Comparison of ENCODE assay signal across 36 cellular contexts in genomic region chr4:23355263-23355662, GRCh38.
"Had no signal": no experiment of that assay in that cellular context is flagged by ENCODE, and none has a peak within 500 bp of the region (broad histone marks: within the 10 kb centered on the region; RNA-seq: fewer than 3 reads in every experiment).

No MANE protein-coding gene starts in this region.

- ATAC-seq: activated CD8-positive, alpha-beta T cell treated with anti-CD3 and anti-CD28 coated beads for 36 hours; activated naive CD8-positive, alpha-beta T cell treated with anti-CD3 and anti-CD28 coated beads, Interleukin-2, amount 50 U/mL, for 24 hours had no signal

- H3K9me3 ChIP-seq: ascending aorta had no signal

- H3K4me1 ChIP-seq: ascending aorta had no signal

- H3K4me1 Mint-ChIP-seq: activated B cell treated with CpG ODN at 0.5 μM for 24 hours; activated CD4-positive, alpha-beta T cell treated with anti-CD3 and anti-CD28 coated beads, Interleukin-2, amount 10 ng/mL, durations not matched to agents 24 days and 14 days; activated naive CD4-positive, alpha-beta T cell treated with anti-CD3 and anti-CD28 coated beads, Interleukin-2, amount 10 ng/mL, durations not matched to agents 7 days and 5 days; activated naive CD4-positive, alpha-beta T cell treated with anti-CD3 and anti-CD28 coated beads, Interleukin-2, amount 50 U/mL, for 24 hours; activated naive CD8-positive, alpha-beta T cell treated with anti-CD3 and anti-CD28 coated beads, Interleukin-2, amount 10 ng/mL, durations not matched to agents 7 days and 5 days; activated naive CD8-positive, alpha-beta T cell treated with anti-CD3 and anti-CD28 coated beads, Interleukin-2, amount 50 U/mL, for 24 hours; brain; central memory CD8-positive, alpha-beta T cell had no signal

- FAIRE-seq: bronchial epithelial cell, TTC549 had no signal

- H3K36me3 Mint-ChIP-seq: activated CD4-positive, alpha-beta memory T cell treated with anti-CD3 and anti-CD28 coated beads for 36 hours; activated naive CD4-positive, alpha-beta T cell treated with anti-CD3 and anti-CD28 coated beads, Interleukin-2, amount 10 ng/mL, durations not matched to agents 7 days and 5 days; activated naive CD4-positive, alpha-beta T cell treated with anti-CD3 and anti-CD28 coated beads, Interleukin-2, amount 50 U/mL, for 24 hours; activated naive CD8-positive, alpha-beta T cell; activated naive CD8-positive, alpha-beta T cell treated with anti-CD3 and anti-CD28 coated beads, Interleukin-2, amount 10 ng/mL, durations not matched to agents 7 days and 5 days; brain had no signal

- H3K27me3 Mint-ChIP-seq: activated B cell treated with CpG ODN at 0.5 μM for 24 hours; activated CD4-positive, alpha-beta memory T cell treated with anti-CD3 and anti-CD28 coated beads for 36 hours; activated CD4-positive, alpha-beta T cell treated with anti-CD3 and anti-CD28 coated beads, Interleukin-2, amount 10 ng/mL, durations not matched to agents 24 days and 14 days; activated CD8-positive, alpha-beta T cell treated with anti-CD3 and anti-CD28 coated beads for 36 hours; activated naive CD4-positive, alpha-beta T cell treated with anti-CD3 and anti-CD28 coated beads, Interleukin-2, amount 10 ng/mL, durations not matched to agents 7 days and 5 days; activated naive CD8-positive, alpha-beta T cell; activated naive CD8-positive, alpha-beta T cell treated with anti-CD3 and anti-CD28 coated beads, Interleukin-2, amount 10 ng/mL, durations not matched to agents 7 days and 5 days; activated naive CD8-positive, alpha-beta T cell treated with anti-CD3 and anti-CD28 coated beads, Interleukin-2, amount 50 U/mL, for 24 hours; activated T-cell treated with anti-CD3 and anti-CD28 coated beads, Interleukin-2, amount 50 U/mL, for 24 hours; brain; central memory CD8-positive, alpha-beta T cell had no signal

- DNase-seq: activated B cell treated with CpG ODN at 0.5 μM for 24 hours; activated CD4-positive, alpha-beta memory T cell treated with anti-CD3 and anti-CD28 coated beads for 36 hours; activated CD4-positive, alpha-beta T cell treated with anti-CD3 and anti-CD28 coated beads for 4 hours; activated CD4-positive, alpha-beta T cell treated with anti-CD3 and anti-CD28 coated beads, Interleukin-2, amount 10 ng/mL, durations not matched to agents 24 days and 14 days; activated CD4-positive, alpha-beta T cell treated with anti-CD3 and anti-CD28 coated beads, Interleukin-2, amount 50 U/mL, for 1 hour; activated CD4-positive, alpha-beta T cell treated with anti-CD3 and anti-CD28 coated beads, Interleukin-2, amount 50 U/mL, for 4 hours; activated CD4-positive, CD25-positive, alpha-beta regulatory T cell treated with anti-CD3 and anti-CD28 coated beads, Interleukin-2, amount 50 U/mL, for 72 hours; activated CD8-positive, alpha-beta memory T cell treated with anti-CD3 and anti-CD28 coated beads, Interleukin-2, amount 50 U/mL, for 48 hours; activated CD8-positive, alpha-beta T cell treated with anti-CD3 and anti-CD28 coated beads for 36 hours; activated effector memory CD4-positive, alpha-beta T cell treated with Interleukin-2 at 50 U/mL for 16 hours; activated gamma-delta T cell; activated naive CD4-positive, alpha-beta T cell treated with anti-CD3 and anti-CD28 coated beads, Interleukin-2, amount 10 ng/mL, durations not matched to agents 7 days and 5 days; activated naive CD4-positive, alpha-beta T cell treated with Interleukin-2 at 50 U/mL for 16 hours; activated naive CD8-positive, alpha-beta T cell treated with anti-CD3 and anti-CD28 coated beads, Interleukin-2, amount 10 ng/mL, durations not matched to agents 7 days and 5 days; activated naive CD8-positive, alpha-beta T cell treated with anti-CD3 and anti-CD28 coated beads, Interleukin-2, amount 50 U/mL, for 24 hours; activated T-cell treated with anti-CD3 and anti-CD28 coated beads, Interleukin-2, amount 50 U/mL, for 24 hours; activated T-cell treated with anti-CD3 and anti-CD28 coated beads, Interleukin-2, amount 50 U/mL, for 48 hours; amygdala; anterior cingulate cortex; caudate nucleus; cerebellar nuclear complex; T-helper 1 cell; T-helper 2 cell; T-helper 9 cell had no signal

- H3K4me3 Mint-ChIP-seq: activated B cell treated with CpG ODN at 0.5 μM for 24 hours; activated CD4-positive, alpha-beta memory T cell treated with anti-CD3 and anti-CD28 coated beads for 36 hours; activated CD4-positive, alpha-beta T cell treated with anti-CD3 and anti-CD28 coated beads, Interleukin-2, amount 10 ng/mL, durations not matched to agents 24 days and 14 days; activated CD8-positive, alpha-beta T cell treated with anti-CD3 and anti-CD28 coated beads for 36 hours; activated naive CD4-positive, alpha-beta T cell treated with anti-CD3 and anti-CD28 coated beads, Interleukin-2, amount 10 ng/mL, durations not matched to agents 7 days and 5 days; activated naive CD4-positive, alpha-beta T cell treated with anti-CD3 and anti-CD28 coated beads, Interleukin-2, amount 50 U/mL, for 24 hours; activated naive CD8-positive, alpha-beta T cell; activated naive CD8-positive, alpha-beta T cell treated with anti-CD3 and anti-CD28 coated beads, Interleukin-2, amount 10 ng/mL, durations not matched to agents 7 days and 5 days; activated naive CD8-positive, alpha-beta T cell treated with anti-CD3 and anti-CD28 coated beads, Interleukin-2, amount 50 U/mL, for 24 hours; activated T-cell treated with anti-CD3 and anti-CD28 coated beads, Interleukin-2, amount 50 U/mL, for 24 hours; brain; central memory CD8-positive, alpha-beta T cell; T-helper 1 cell treated with Interleukin-12 subunit alpha and Interleukin-12 subunit beta and Interleukin-4 antibody, amounts not matched to agents 30 μg/mL and 1 μg/mL, for 36 hours; T-helper 2 cell treated with Interferon-gamma antibody and Interleukin-4, amounts not matched to agents 5 μg/mL and 100 μg/mL, for 36 hours had no signal

- H3K27me3 ChIP-seq: ascending aorta, cardiac muscle cell had no signal

- H3K27ac Mint-ChIP-seq: activated B cell treated with CpG ODN at 0.5 μM for 24 hours; activated CD4-positive, alpha-beta memory T cell treated with anti-CD3 and anti-CD28 coated beads for 36 hours; activated CD4-positive, alpha-beta T cell treated with anti-CD3 and anti-CD28 coated beads, Interleukin-2, amount 10 ng/mL, durations not matched to agents 24 days and 14 days; activated CD8-positive, alpha-beta T cell treated with anti-CD3 and anti-CD28 coated beads for 36 hours; activated naive CD4-positive, alpha-beta T cell treated with anti-CD3 and anti-CD28 coated beads, Interleukin-2, amount 10 ng/mL, durations not matched to agents 7 days and 5 days; activated naive CD4-positive, alpha-beta T cell treated with anti-CD3 and anti-CD28 coated beads, Interleukin-2, amount 50 U/mL, for 24 hours; activated naive CD8-positive, alpha-beta T cell; activated naive CD8-positive, alpha-beta T cell treated with anti-CD3 and anti-CD28 coated beads, Interleukin-2, amount 10 ng/mL, durations not matched to agents 7 days and 5 days; activated naive CD8-positive, alpha-beta T cell treated with anti-CD3 and anti-CD28 coated beads, Interleukin-2, amount 50 U/mL, for 24 hours; activated T-cell treated with anti-CD3 and anti-CD28 coated beads, Interleukin-2, amount 50 U/mL, for 24 hours; activated T-helper 2 cell treated with anti-CD3 and anti-CD28 coated beads, Interferon-gamma antibody, Interleukin-2, Interleukin-4, amounts not matched to agents 10 μg/mL and 5 μg/mL and 100 μg/mL, durations not matched to agents 14 hours and 24 hours and 36 hours; brain; T-helper 1 cell treated with Interleukin-12 subunit alpha and Interleukin-12 subunit beta and Interleukin-4 antibody, amounts not matched to agents 30 μg/mL and 1 μg/mL, for 36 hours; T-helper 2 cell treated with Interferon-gamma antibody and Interleukin-4, amounts not matched to agents 5 μg/mL and 100 μg/mL, for 36 hours had no signal

- H3K27ac ChIP-seq: ascending aorta, cardiac muscle cell, VCaP had no signal

- H3K9me3 Mint-ChIP-seq: activated B cell treated with CpG ODN at 0.5 μM for 24 hours; activated CD4-positive, alpha-beta memory T cell treated with anti-CD3 and anti-CD28 coated beads for 36 hours; activated CD4-positive, alpha-beta T cell treated with anti-CD3 and anti-CD28 coated beads, Interleukin-2, amount 10 ng/mL, durations not matched to agents 24 days and 14 days; activated CD8-positive, alpha-beta T cell treated with anti-CD3 and anti-CD28 coated beads for 36 hours; activated naive CD4-positive, alpha-beta T cell treated with anti-CD3 and anti-CD28 coated beads, Interleukin-2, amount 10 ng/mL, durations not matched to agents 7 days and 5 days; activated naive CD4-positive, alpha-beta T cell treated with anti-CD3 and anti-CD28 coated beads, Interleukin-2, amount 50 U/mL, for 24 hours; activated naive CD8-positive, alpha-beta T cell treated with anti-CD3 and anti-CD28 coated beads, Interleukin-2, amount 50 U/mL, for 24 hours; activated T-cell treated with anti-CD3 and anti-CD28 coated beads, Interleukin-2, amount 50 U/mL, for 24 hours; activated T-helper 2 cell treated with anti-CD3 and anti-CD28 coated beads, Interferon-gamma antibody, Interleukin-2, Interleukin-4, amounts not matched to agents 10 μg/mL and 5 μg/mL and 100 μg/mL, durations not matched to agents 14 hours and 24 hours and 36 hours; brain; T-helper 1 cell treated with Interleukin-12 subunit alpha and Interleukin-12 subunit beta and Interleukin-4 antibody, amounts not matched to agents 30 μg/mL and 1 μg/mL, for 36 hours; T-helper 2 cell treated with Interferon-gamma antibody and Interleukin-4, amounts not matched to agents 5 μg/mL and 100 μg/mL, for 36 hours had no signal

- H3K36me3 ChIP-seq: ascending aorta, cardiac muscle cell had no signal

- H3K4me3 ChIP-seq: ascending aorta, cardiac muscle cell had no signal
